Comparison of ENCODE assay signal across 1 cellular context in the genomic region with DNA sequence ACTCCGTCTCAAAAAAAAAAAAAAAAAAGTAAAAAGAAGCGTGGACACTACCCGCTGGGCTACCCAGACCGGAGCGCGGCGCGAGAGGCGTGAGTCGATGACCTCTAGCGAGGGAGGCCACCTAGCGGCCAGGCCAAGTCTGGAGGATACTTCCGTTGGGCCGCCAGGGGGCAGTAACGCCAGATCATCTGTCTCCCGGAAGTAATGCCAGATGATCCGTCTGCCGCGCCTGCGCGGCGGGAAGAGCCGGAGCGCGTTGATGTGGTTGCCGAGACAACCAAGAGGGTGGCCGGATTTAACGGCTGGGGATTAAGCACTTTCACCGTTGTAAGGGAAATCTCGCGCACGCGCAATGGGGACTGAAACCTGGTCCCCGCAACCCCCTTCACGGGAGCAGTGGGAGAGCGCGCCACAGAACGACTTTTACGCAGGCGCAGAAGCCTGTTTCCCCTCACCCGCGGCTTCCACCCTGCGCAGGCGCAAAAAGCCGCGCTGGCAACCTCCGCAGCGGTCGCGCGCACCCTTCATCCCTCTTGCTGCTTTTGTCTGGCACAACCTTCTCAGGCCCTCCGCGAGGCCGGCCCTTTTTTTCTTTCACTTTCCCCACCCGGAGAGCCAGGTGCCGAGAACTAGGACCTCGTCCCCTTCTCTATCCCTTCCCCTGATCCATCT.
TF ChIP-seq lines count a peak whose summit lies in the region.

No MANE protein-coding gene starts in this region.

TF ChIP-seq in K562, 482 proteins besides CTCF, POLR2A, EP300 and RAD21 (continued from another document and continues in another):
- peak; percentile 90 for TF ChIP-seq EP400 (IDR thresholded peaks at IDR 0.05)
- TF ChIP-seq HDGF (IDR thresholded peaks at IDR 0.05), result no peak
- TF ChIP-seq, protein P1, sequence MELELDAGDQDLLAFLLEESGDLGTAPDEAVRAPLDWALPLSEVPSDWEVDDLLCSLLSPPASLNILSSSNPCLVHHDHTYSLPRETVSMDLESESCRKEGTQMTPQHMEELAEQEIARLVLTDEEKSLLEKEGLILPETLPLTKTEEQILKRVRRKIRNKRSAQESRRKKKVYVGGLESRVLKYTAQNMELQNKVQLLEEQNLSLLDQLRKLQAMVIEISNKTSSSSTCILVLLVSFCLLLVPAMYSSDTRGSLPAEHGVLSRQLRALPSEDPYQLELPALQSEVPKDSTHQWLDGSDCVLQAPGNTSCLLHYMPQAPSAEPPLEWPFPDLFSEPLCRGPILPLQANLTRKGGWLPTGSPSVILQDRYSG (tag; conservative IDR thresholded peaks at IDR 0.05; ENCODE audit: low read depth), result 0 out of 2 replicates have a peak, but pooled peaks have one; percentile 40
- no peak for TF ChIP-seq BRF1 (IDR thresholded peaks at IDR 0.05; ENCODE audit: borderline replicate concordance, extremely low read depth, insufficient read length)
- TF ChIP-seq ZNF121 (CRISPR knock-in tag; conservative IDR thresholded peaks at IDR 0.05), result no peak
- peak; percentile 52 for TF ChIP-seq NFE2 (IDR thresholded peaks at IDR 0.05; ENCODE audit: low read depth)
- peak; percentile 48; the same call in 1 of the 2 replicates for TF ChIP-seq ARID1B (IDR thresholded peaks at IDR 0.05)
- no peak for TF ChIP-seq SMARCC2 (IDR thresholded peaks at IDR 0.05; ENCODE audit: low read depth)
- TF ChIP-seq FOXP1 (CRISPR knock-in tag; IDR thresholded peaks at IDR 0.05), result peak; percentile 27; the same call in 1 of the 2 replicates
- no peak for TF ChIP-seq HNRNPL (IDR thresholded peaks at IDR 0.05; ENCODE audit: low read depth, low read length)
- TF ChIP-seq, protein P2, sequence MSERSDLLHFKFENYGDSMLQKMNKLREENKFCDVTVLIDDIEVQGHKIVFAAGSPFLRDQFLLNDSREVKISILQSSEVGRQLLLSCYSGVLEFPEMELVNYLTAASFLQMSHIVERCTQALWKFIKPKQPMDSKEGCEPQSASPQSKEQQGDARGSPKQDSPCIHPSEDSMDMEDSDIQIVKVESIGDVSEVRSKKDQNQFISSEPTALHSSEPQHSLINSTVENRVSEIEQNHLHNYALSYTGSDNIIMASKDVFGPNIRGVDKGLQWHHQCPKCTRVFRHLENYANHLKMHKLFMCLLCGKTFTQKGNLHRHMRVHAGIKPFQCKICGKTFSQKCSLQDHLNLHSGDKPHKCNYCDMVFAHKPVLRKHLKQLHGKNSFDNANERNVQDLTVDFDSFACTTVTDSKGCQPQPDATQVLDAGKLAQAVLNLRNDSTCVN (CRISPR knock-in tag; IDR thresholded peaks at IDR 0.05), result 0 out of 2 replicates have a peak, but pooled peaks have one; percentile 74
- TF ChIP-seq, protein P3, sequence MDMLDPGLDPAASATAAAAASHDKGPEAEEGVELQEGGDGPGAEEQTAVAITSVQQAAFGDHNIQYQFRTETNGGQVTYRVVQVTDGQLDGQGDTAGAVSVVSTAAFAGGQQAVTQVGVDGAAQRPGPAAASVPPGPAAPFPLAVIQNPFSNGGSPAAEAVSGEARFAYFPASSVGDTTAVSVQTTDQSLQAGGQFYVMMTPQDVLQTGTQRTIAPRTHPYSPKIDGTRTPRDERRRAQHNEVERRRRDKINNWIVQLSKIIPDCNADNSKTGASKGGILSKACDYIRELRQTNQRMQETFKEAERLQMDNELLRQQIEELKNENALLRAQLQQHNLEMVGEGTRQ (CRISPR knock-in tag; IDR thresholded peaks at IDR 0.05), result no peak
- TF ChIP-seq POLR3G (IDR thresholded peaks at IDR 0.05; ENCODE audit: extremely low read depth, insufficient read length, insufficient replicate concordance), result no peak
- peak; percentile 89 for TF ChIP-seq BCOR (IDR thresholded peaks at IDR 0.05)
- TF ChIP-seq ZBTB17 (CRISPR knock-in tag; IDR thresholded peaks at IDR 0.05), result no peak
- TF ChIP-seq ATF7 (IDR thresholded peaks at IDR 0.05), result peak; percentile 89
- no peak for TF ChIP-seq KHSRP (IDR thresholded peaks at IDR 0.05)
- TF ChIP-seq TOE1 (IDR thresholded peaks at IDR 0.05; ENCODE audit: borderline replicate concordance), result no peak
- TF ChIP-seq TOE1 (CRISPR knock-in tag; IDR thresholded peaks at IDR 0.05; ENCODE audit: borderline replicate concordance, low read depth), result 0 out of 2 replicates have a peak, but pooled peaks have one; percentile 46
- TF ChIP-seq ZNF197 (CRISPR knock-in tag; IDR thresholded peaks at IDR 0.05; ENCODE audit: low read depth), result no peak
- no peak for TF ChIP-seq HMG20A (CRISPR knock-in tag; conservative IDR thresholded peaks at IDR 0.05)
- TF ChIP-seq ZNF316 (IDR thresholded peaks at IDR 0.05), result no peak
- TF ChIP-seq PRMT5 (CRISPR knock-in tag; IDR thresholded peaks at IDR 0.05), result no peak
- TF ChIP-seq SRSF3 (IDR thresholded peaks at IDR 0.05; ENCODE audit: insufficient read depth, low read length), result no peak
- no peak for TF ChIP-seq EZH2 (IDR thresholded peaks at IDR 0.05; ENCODE audit: borderline replicate concordance, low read depth, low read length)
- TF ChIP-seq DPF2 (IDR thresholded peaks at IDR 0.05), result peak; percentile 57; the same call in 1 of the 2 replicates
- no peak; the same call in 1 of the 2 replicates for TF ChIP-seq ZNF75A (CRISPR knock-in tag; IDR thresholded peaks at IDR 0.05)
- TF ChIP-seq, protein P4, sequence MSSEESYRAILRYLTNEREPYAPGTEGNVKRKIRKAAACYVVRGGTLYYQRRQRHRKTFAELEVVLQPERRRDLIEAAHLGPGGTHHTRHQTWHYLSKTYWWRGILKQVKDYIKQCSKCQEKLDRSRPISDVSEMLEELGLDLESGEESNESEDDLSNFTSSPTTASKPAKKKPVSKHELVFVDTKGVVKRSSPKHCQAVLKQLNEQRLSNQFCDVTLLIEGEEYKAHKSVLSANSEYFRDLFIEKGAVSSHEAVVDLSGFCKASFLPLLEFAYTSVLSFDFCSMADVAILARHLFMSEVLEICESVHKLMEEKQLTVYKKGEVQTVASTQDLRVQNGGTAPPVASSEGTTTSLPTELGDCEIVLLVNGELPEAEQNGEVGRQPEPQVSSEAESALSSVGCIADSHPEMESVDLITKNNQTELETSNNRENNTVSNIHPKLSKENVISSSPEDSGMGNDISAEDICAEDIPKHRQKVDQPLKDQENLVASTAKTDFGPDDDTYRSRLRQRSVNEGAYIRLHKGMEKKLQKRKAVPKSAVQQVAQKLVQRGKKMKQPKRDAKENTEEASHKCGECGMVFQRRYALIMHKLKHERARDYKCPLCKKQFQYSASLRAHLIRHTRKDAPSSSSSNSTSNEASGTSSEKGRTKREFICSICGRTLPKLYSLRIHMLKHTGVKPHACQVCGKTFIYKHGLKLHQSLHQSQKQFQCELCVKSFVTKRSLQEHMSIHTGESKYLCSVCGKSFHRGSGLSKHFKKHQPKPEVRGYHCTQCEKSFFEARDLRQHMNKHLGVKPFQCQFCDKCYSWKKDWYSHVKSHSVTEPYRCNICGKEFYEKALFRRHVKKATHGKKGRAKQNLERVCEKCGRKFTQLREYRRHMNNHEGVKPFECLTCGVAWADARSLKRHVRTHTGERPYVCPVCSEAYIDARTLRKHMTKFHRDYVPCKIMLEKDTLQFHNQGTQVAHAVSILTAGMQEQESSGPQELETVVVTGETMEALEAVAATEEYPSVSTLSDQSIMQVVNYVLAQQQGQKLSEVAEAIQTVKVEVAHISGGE (CRISPR knock-in tag; IDR thresholded peaks at IDR 0.05), result peak; percentile 85 to 97 (median 89); a peak in 5 of 6 replicates
- no peak for TF ChIP-seq ZNF165 (CRISPR knock-in tag; IDR thresholded peaks at IDR 0.05; ENCODE audit: borderline replicate concordance)
- TF ChIP-seq ZNF583 (CRISPR knock-in tag; IDR thresholded peaks at IDR 0.05), result no peak
- peak; percentile 35 for TF ChIP-seq CCNT2 (IDR thresholded peaks at IDR 0.05; ENCODE audit: borderline replicate concordance, extremely low read depth, insufficient read length, low read depth, low read length)
- TF ChIP-seq KLF1 (tag; IDR thresholded peaks at IDR 0.05), result peak; percentile 71
- no peak for TF ChIP-seq TAF15 (IDR thresholded peaks at IDR 0.05; ENCODE audit: low read depth, low read length)
- TF ChIP-seq, protein P5, sequence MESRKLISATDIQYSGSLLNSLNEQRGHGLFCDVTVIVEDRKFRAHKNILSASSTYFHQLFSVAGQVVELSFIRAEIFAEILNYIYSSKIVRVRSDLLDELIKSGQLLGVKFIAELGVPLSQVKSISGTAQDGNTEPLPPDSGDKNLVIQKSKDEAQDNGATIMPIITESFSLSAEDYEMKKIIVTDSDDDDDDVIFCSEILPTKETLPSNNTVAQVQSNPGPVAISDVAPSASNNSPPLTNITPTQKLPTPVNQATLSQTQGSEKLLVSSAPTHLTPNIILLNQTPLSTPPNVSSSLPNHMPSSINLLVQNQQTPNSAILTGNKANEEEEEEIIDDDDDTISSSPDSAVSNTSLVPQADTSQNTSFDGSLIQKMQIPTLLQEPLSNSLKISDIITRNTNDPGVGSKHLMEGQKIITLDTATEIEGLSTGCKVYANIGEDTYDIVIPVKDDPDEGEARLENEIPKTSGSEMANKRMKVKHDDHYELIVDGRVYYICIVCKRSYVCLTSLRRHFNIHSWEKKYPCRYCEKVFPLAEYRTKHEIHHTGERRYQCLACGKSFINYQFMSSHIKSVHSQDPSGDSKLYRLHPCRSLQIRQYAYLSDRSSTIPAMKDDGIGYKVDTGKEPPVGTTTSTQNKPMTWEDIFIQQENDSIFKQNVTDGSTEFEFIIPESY (CRISPR knock-in tag; IDR thresholded peaks at IDR 0.05), result peak; percentile 93
- peak; percentile 87 for TF ChIP-seq CTBP1 (IDR thresholded peaks at IDR 0.05; ENCODE audit: borderline replicate concordance)
- TF ChIP-seq CBFA2T3 (IDR thresholded peaks at IDR 0.05), result no peak; the same call in 1 of the 2 replicates
- no peak for TF ChIP-seq RBM39 (optimal IDR thresholded peaks at IDR 0.05; ENCODE audit: low read depth, low read length)
- TF ChIP-seq, protein P6, sequence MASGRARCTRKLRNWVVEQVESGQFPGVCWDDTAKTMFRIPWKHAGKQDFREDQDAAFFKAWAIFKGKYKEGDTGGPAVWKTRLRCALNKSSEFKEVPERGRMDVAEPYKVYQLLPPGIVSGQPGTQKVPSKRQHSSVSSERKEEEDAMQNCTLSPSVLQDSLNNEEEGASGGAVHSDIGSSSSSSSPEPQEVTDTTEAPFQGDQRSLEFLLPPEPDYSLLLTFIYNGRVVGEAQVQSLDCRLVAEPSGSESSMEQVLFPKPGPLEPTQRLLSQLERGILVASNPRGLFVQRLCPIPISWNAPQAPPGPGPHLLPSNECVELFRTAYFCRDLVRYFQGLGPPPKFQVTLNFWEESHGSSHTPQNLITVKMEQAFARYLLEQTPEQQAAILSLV (tag; IDR thresholded peaks at IDR 0.05), result no peak
- no peak for TF ChIP-seq KDM1A (IDR thresholded peaks at IDR 0.05)
- no peak for TF ChIP-seq COPS2 (conservative IDR thresholded peaks at IDR 0.05)
- no peak for TF ChIP-seq CREBBP (IDR thresholded peaks at IDR 0.05; ENCODE audit: low read depth, low read length)
- peak; percentile 75 to 85; a peak in 1 of 4 replicates for TF ChIP-seq ARNT (IDR thresholded peaks at IDR 0.05)
- no peak for TF ChIP-seq ZNF3 (CRISPR knock-in tag; IDR thresholded peaks at IDR 0.05)
- TF ChIP-seq HNRNPK (IDR thresholded peaks at IDR 0.05; ENCODE audit: low read depth, low read length, poor library complexity, severe bottlenecking), result no peak
- TF ChIP-seq HDAC1 (IDR thresholded peaks at IDR 0.05), result peak in 1 of 2 experiments; percentile 68; a peak in 1 of 4 replicates
- TF ChIP-seq ZC3H8 (IDR thresholded peaks at IDR 0.05), result no peak
- TF ChIP-seq PTBP1 (IDR thresholded peaks at IDR 0.05; ENCODE audit: low read depth, low read length), result no peak
- TF ChIP-seq IFI16 (CRISPR knock-in tag; IDR thresholded peaks at IDR 0.05), result no peak
- no peak for TF ChIP-seq ZNF41 (CRISPR knock-in tag; conservative IDR thresholded peaks at IDR 0.05)
- TF ChIP-seq ZNF778 (CRISPR knock-in tag; IDR thresholded peaks at IDR 0.05), result no peak
- TF ChIP-seq MAFG (tag; conservative IDR thresholded peaks at IDR 0.05), result no peak
- no peak for TF ChIP-seq POLR2AphosphoS2 (IDR thresholded peaks at IDR 0.05; ENCODE audit: low read length)
- TF ChIP-seq ZNF354B (CRISPR knock-in tag; IDR thresholded peaks at IDR 0.05), result no peak
- TF ChIP-seq RBM25 (IDR thresholded peaks at IDR 0.05; ENCODE audit: low read depth, low read length, severe bottlenecking), result no peak
- TF ChIP-seq SMAD1 (IDR thresholded peaks at IDR 0.05; ENCODE audit: low read depth, low read length, partially characterized antibody), result no peak
- no peak for TF ChIP-seq ZNF57 (CRISPR knock-in tag; IDR thresholded peaks at IDR 0.05)
- TF ChIP-seq SAFB2 (IDR thresholded peaks at IDR 0.05; ENCODE audit: borderline replicate concordance, low read depth, low read length, severe bottlenecking), result no peak
- TF ChIP-seq E2F3 (CRISPR knock-in tag; IDR thresholded peaks at IDR 0.05), result no peak
- TF ChIP-seq SAP30 (IDR thresholded peaks at IDR 0.05; ENCODE audit: borderline replicate concordance, insufficient read depth, low read depth, low read length, poor library complexity, severe bottlenecking), result peak; percentile 58
- peak; percentile 34; the same call in 1 of the 2 replicates for TF ChIP-seq FOXM1 (IDR thresholded peaks at IDR 0.05; ENCODE audit: low read depth)
- TF ChIP-seq FOXM1 (CRISPR knock-in tag; IDR thresholded peaks at IDR 0.05; ENCODE audit: low read depth), result no peak
- TF ChIP-seq ELF1 (tag; IDR thresholded peaks at IDR 0.05), result peak; percentile 99
- TF ChIP-seq PPARD (CRISPR knock-in tag; IDR thresholded peaks at IDR 0.05), result no peak
- TF ChIP-seq, protein P7, sequence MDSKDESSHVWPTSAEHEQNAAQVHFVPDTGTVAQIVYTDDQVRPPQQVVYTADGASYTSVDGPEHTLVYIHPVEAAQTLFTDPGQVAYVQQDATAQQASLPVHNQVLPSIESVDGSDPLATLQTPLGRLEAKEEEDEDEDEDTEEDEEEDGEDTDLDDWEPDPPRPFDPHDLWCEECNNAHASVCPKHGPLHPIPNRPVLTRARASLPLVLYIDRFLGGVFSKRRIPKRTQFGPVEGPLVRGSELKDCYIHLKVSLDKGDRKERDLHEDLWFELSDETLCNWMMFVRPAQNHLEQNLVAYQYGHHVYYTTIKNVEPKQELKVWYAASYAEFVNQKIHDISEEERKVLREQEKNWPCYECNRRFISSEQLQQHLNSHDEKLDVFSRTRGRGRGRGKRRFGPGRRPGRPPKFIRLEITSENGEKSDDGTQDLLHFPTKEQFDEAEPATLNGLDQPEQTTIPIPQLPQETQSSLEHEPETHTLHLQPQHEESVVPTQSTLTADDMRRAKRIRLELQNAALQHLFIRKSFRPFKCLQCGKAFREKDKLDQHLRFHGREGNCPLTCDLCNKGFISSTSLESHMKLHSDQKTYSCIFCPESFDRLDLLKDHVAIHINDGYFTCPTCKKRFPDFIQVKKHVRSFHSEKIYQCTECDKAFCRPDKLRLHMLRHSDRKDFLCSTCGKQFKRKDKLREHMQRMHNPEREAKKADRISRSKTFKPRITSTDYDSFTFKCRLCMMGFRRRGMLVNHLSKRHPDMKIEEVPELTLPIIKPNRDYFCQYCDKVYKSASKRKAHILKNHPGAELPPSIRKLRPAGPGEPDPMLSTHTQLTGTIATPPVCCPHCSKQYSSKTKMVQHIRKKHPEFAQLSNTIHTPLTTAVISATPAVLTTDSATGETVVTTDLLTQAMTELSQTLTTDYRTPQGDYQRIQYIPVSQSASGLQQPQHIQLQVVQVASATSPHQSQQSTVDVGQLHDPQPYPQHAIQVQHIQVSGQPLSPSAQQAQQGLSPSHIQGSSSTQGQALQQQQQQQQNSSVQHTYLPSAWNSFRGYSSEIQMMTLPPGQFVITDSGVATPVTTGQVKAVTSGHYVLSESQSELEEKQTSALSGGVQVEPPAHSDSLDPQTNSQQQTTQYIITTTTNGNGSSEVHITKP (IDR thresholded peaks at IDR 0.05; ENCODE audit: partially characterized antibody), result peak; percentile 85
- TF ChIP-seq NFATC3 (IDR thresholded peaks at IDR 0.05), result no peak
- TF ChIP-seq NRF1 (conservative IDR thresholded peaks at IDR 0.05 in 1 of 2, IDR thresholded peaks at IDR 0.05 in 1 of 2), result peak; percentile 99
- no peak for TF ChIP-seq ESRRB (CRISPR knock-in tag; IDR thresholded peaks at IDR 0.05; ENCODE audit: borderline replicate concordance)
